ENCODE assay signal across 19 cellular contexts in the genomic region with DNA sequence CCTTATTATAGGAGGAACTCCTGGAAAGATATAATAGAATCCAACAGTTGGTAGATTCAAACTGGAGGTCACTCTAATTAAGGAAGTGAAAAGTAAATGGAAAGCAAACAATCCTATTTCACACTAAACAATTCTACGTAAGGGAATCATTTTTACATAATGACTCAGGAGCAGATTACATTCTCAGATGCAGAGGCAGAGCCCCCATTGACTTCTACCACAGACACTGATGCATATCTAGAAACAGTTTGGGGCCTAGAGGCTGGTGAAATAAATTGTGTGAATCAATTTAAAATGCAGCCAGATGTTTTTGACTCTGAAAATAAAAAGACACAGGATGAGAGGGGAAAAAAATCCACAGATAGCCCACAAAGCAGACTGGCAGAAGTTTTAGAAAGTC.
DNase-seq lines count a peak whose midpoint lies in the region; ATAC-seq, FAIRE-seq and TF ChIP-seq lines count a peak whose summit lies in the region.
"Had no signal": no experiment of that assay in that cellular context is flagged by ENCODE, and none has a peak within 500 bp of the region (broad histone marks: within the 10 kb centered on the region; RNA-seq: fewer than 3 reads in every experiment).

No MANE protein-coding gene starts in this region.

- H3K27ac Mint-ChIP-seq in HFFc6 = no peak overlapping the region
- H3K27ac Mint-ChIP-seq: CD4-positive, alpha-beta T cell had no signal

- intact Hi-C loops in A673 (cut with micrococcal nuclease; ENCODE audit: unreplicated experiment) (no loop called here), GM12878 (cut with micrococcal nuclease; ENCODE audit: unreplicated experiment) (no loop called here)

- H3K27ac ChIP-seq in A673 (ENCODE audit: low read depth, low read length, poor library complexity, severe bottlenecking) = no peak overlapping the region
- peak overlapping the region; percentile 63 for H3K27ac ChIP-seq in HUES48 (ENCODE audit: low read depth, low read length)
- no peak overlapping the region for H3K27ac ChIP-seq in GM12878 (ENCODE audit: control insufficient read depth, insufficient read depth)

- peak; percentile 71 for ATAC-seq in GM12878
- ATAC-seq: PC-3 had no signal

- H3K9ac ChIP-seq in HUES48 (ENCODE audit: low read depth, low read length) (no peak overlapping the region), GM12878 (ENCODE audit: control insufficient read depth, insufficient read depth, low read length) (no peak overlapping the region)

- BruUV-seq in A673 (replicated peaks; lab: Mats Ljungman, UMichigan) (no TSS peak), GM12878 (replicated peaks; lab: Mats Ljungman, UMichigan) (no TSS peak)

- CTCF ChIA-PET in A673 (lab: Charles Lee) (no interaction called here), GM12878 (lab: Yijun Ruan, JAX) (no interaction called here)

- 0% methylated on average over 1 of the region's 1 CpG for WGBS in GM12878 (ENCODE audit: insufficient coverage, insufficient replicate concordance, low lambda C conversion rate, missing lambda C conversion rate)

- H3K9me3 Mint-ChIP-seq in HFFc6 = peaks cover 2% of the 10 kb centered on the region; the same call in 1 of the 2 replicates

- H3K36me3 ChIP-seq in A673 (ENCODE audit: insufficient read depth, low read length, poor library complexity, severe bottlenecking) (no peaks in the 10 kb centered on the region), HUES48 (ENCODE audit: control insufficient read depth, insufficient read depth, low read length) (no peaks in the 10 kb centered on the region), GM12878 (ENCODE audit: control insufficient read depth in 2 of 2, insufficient read depth in 2 of 2, low read length in 1 of 2) (no peaks in the 10 kb centered on the region)
- H3K36me3 ChIP-seq: BE2C had no signal

- no peaks in the 10 kb centered on the region for H3K79me2 ChIP-seq in GM12878 (ENCODE audit: control insufficient read depth, insufficient read depth, low read length)

- no peak overlapping the region for H3K4me3 ChIP-seq in A673 (ENCODE audit: low read depth, low read length, poor library complexity, severe bottlenecking)
- H3K4me3 ChIP-seq in HUES48 (ENCODE audit: low read depth, low read length) = no peak overlapping the region
- no peak overlapping the region for H3K4me3 ChIP-seq in GM12878

- no peak for TF ChIP-seq POLR2A in GM12878 (IDR thresholded peaks at IDR 0.05; ENCODE audit: low read depth, low read length)

- H2AFZ ChIP-seq in GM12878 (ENCODE audit: control insufficient read depth, low read depth, low read length) = no peak overlapping the region

- H3K27me3 ChIP-seq in A673 (replicated peaks; ENCODE audit: insufficient read depth, low read depth, low read length, poor library complexity) (no peaks in the 10 kb centered on the region), HUES48 (ENCODE audit: control insufficient read depth, insufficient read depth, low read length) (no peaks in the 10 kb centered on the region), GM12878 (replicated peaks in 1 of 2; ENCODE audit: control insufficient read depth in 2 of 2, insufficient read depth in 2 of 2, low read length in 1 of 2) (no peaks in the 10 kb centered on the region; a peak in 1 of 4 replicates)
- H3K27me3 ChIP-seq: BE2C had no signal

- DNase-seq in A673 (ENCODE audit: low spot score) (peak; percentile 22), SK-N-DZ (ENCODE audit: low spot score) (peak; percentile 34), GM12878 (ENCODE audit: low read depth, low spot score) (no peak), anterior cingulate cortex (lab: John Stamatoyannopoulos, UW) (no peak), NCI-H2029 (lab: John Stamatoyannopoulos, UW) (no peak), HFFc6 (no peak), NCI-H510A treated with DMSO at 0.1 percent for 48 hours (lab: John Stamatoyannopoulos, UW) (no peak)
- DNase-seq: 8988T; BE2C; Caco-2; CD4-positive, alpha-beta T cell; GDM1; GOT3; IMR-90; NCI-H1092 treated with DMSO at 0.1 percent for 48 hours; NCI-H524; PC-3; SW 1271 had no signal

- no peak for TF ChIP-seq RAD21 in GM12878 (IDR thresholded peaks at IDR 0.05; ENCODE audit: insufficient read depth, low read depth, low read length)

- POLR2A ChIA-PET in A673 (lab: Charles Lee; ENCODE audit: low non-redundant PET) (no interaction called here), GM12878 (lab: Charles Lee) (no interaction called here)

- no peak overlapping the region for H3K4me3 Mint-ChIP-seq in HFFc6
- H3K4me3 Mint-ChIP-seq: CD4-positive, alpha-beta T cell had no signal

- TF ChIP-seq CTCF in A673 (conservative IDR thresholded peaks at IDR 0.05; ENCODE audit: low read depth, low read length) (no peak), GM12878 (IDR thresholded peaks at IDR 0.05 in 2 of 3, conservative IDR thresholded peaks at IDR 0.05 in 1 of 3; ENCODE audit: control insufficient read depth in 2 of 3, extremely low read depth in 1 of 3, insufficient read depth in 1 of 3, low read depth in 3 of 3, low read length in 3 of 3) (no peak), HFFc6 (IDR thresholded peaks at IDR 0.05) (no peak)

- H3K36me3 Mint-ChIP-seq in HFFc6 (ENCODE audit: low read depth) = no peaks in the 10 kb centered on the region

- FAIRE-seq in GM12878 (lab: Jason Lieb, UNC) = no peak

- in situ Hi-C loops in GM12878 (cut with MboI) = no loop called here

- no peaks in the 10 kb centered on the region for H3K4me1 ChIP-seq in A673 (ENCODE audit: insufficient read depth, low read length, poor library complexity, severe bottlenecking)
- peaks cover 37% of the 10 kb centered on the region for H3K4me1 ChIP-seq in HUES48 (ENCODE audit: control insufficient read depth, insufficient read depth, low read length)
- H3K4me1 ChIP-seq in GM12878 (ENCODE audit: control insufficient read depth, insufficient read depth, low read length) = no peaks in the 10 kb centered on the region
- H3K4me1 ChIP-seq: BE2C, Caco-2 had no signal

- H3K9me3 ChIP-seq in A673 (ENCODE audit: low read depth, low read length, poor library complexity, severe bottlenecking) = no peaks in the 10 kb centered on the region
- H3K9me3 ChIP-seq in HUES48 (ENCODE audit: control insufficient read depth, insufficient read depth, low read length) = peaks cover 10% of the 10 kb centered on the region
- H3K9me3 ChIP-seq in GM12878 (replicated peaks; ENCODE audit: control insufficient read depth, insufficient read depth, low read length) = no peaks in the 10 kb centered on the region; the same call in 2 of the 3 replicates
- H3K9me3 ChIP-seq: BE2C, Caco-2 had no signal

- TF ChIP-seq EP300 in GM12878 (IDR thresholded peaks at IDR 0.05; ENCODE audit: borderline replicate concordance in 1 of 2, control insufficient read depth in 1 of 2, low read depth in 2 of 2, low read length in 2 of 2) = no peak

- RAD21 ChIA-PET in GM12878 (lab: Charles Lee; ENCODE audit: unreplicated experiment) = no interaction called here

- no peaks in the 10 kb centered on the region; the same call in 1 of the 2 replicates for H3K27me3 Mint-ChIP-seq in HFFc6 (ENCODE audit: insufficient read depth)
- H3K27me3 Mint-ChIP-seq: CD4-positive, alpha-beta T cell had no signal

- no peaks in the 10 kb centered on the region for H3K4me1 Mint-ChIP-seq in HFFc6 (ENCODE audit: low read depth)

- SMC1A ChIA-PET in GM12878 (lab: Charles Lee; ENCODE audit: uncharacterized antibody, unreplicated experiment) = interaction anchor here (1.5 kb wide), 1 partner anchor 9 kb away, joined by 3 read pairs; no protein-coding TSS in a partner anchor

- H3K4me2 ChIP-seq in GM12878 (ENCODE audit: control insufficient read depth, insufficient read depth) = no peak overlapping the region

- H4K20me1 ChIP-seq in GM12878 (ENCODE audit: control insufficient read depth, insufficient read depth) = no peaks in the 10 kb centered on the region

TF ChIP-seq in GM12878, 131 proteins besides CTCF, POLR2A, EP300 and RAD21:
- TF ChIP-seq NR2F1 (conservative IDR thresholded peaks at IDR 0.05) (no peak), RUNX3 (IDR thresholded peaks at IDR 0.05; ENCODE audit: low read length) (no peak), MTA2 (IDR thresholded peaks at IDR 0.05; ENCODE audit: low read depth) (no peak), RAD51 (IDR thresholded peaks at IDR 0.05) (no peak)

Comparison
In these comparisons a context has a peak if more than half of its experiments do, and no peak if none do; other contexts are left out.
1. DNase-seq: peak in A673 (single experiment) and SK-N-DZ (single experiment); none in GM12878 (single experiment), anterior cingulate cortex (0 of 58), NCI-H2029 (single experiment), HFFc6 (single experiment) and NCI-H510A treated with DMSO at 0.1 percent for 48 hours (single experiment).